ENCODE assay signal across 18 cellular contexts in the genomic region with DNA sequence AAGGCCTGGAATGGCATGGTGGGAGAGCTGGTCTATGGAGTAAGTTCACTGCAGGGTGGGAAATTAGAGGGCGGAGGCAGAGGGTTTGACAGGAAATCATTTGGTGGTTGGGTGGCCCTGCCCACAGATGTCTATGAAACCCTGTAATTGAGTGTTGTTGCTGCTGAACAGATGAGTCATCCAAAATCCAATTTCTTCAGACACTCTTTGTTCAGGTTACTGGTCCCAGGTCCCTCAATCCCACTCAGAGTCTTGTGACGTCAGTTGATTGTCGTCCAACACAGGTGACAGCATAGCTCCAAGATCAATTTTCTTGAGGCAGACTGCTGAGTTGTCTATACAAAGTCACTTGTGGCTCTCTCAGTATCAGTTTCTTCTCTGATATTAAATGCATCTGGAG.
"Had no signal": no experiment of that assay in that cellular context is flagged by ENCODE, and none has a peak within 500 bp of the region (broad histone marks: within the 10 kb centered on the region; RNA-seq: fewer than 3 reads in every experiment).

No MANE protein-coding gene starts in this region.

- H3K27me3 ChIP-seq: gastroesophageal sphincter had no signal

- H3K9ac ChIP-seq: parathyroid adenoma had no signal

- ATAC-seq: activated CD8-positive, alpha-beta T cell treated with anti-CD3 and anti-CD28 coated beads, Interleukin-2, amount 10 ng/mL, durations not matched to agents 7 days and 5 days; gastroesophageal sphincter; heart right ventricle; left lobe of liver; naive thymus-derived CD4-positive, alpha-beta T cell; stimulated activated effector memory CD8-positive, alpha-beta T cell treated with anti-CD3 and anti-CD28 coated beads, Interleukin-12 subunit alpha, Interleukin-12 subunit beta, amount 100 ng/mL, for 72 hours had no signal

- H3K36me3 ChIP-seq: gastroesophageal sphincter, heart right ventricle had no signal

- DNase-seq: activated CD4-positive, alpha-beta T cell treated with anti-CD3 and anti-CD28 coated beads, Interleukin-2, amount 10 ng/mL, durations not matched to agents 24 days and 14 days; activated CD4-positive, CD25-positive, alpha-beta regulatory T cell; activated CD8-positive, alpha-beta memory T cell treated with anti-CD3 and anti-CD28 coated beads, Interleukin-2, amount 50 U/mL, for 4 hours; activated CD8-positive, alpha-beta T cell treated with anti-CD3 and anti-CD28 coated beads, Interleukin-2, amount 10 ng/mL, durations not matched to agents 7 days and 5 days; activated gamma-delta T cell treated with Interleukin-2 at 50 U/mL for 16 hours; activated T-cell treated with anti-CD3 and anti-CD28 coated beads, Interleukin-2, amount 50 U/mL, for 48 hours; amniotic stem cell; cortex of kidney; effector CD4-positive, alpha-beta T cell; heart right ventricle; naive thymus-derived CD4-positive, alpha-beta T cell; stimulated activated CD4-positive, alpha-beta T cell treated with anti-CD3 and anti-CD28 coated beads, Interleukin-12 subunit alpha, Interleukin-12 subunit beta, amount 100 ng/mL, for 4 hours; stimulated activated CD4-positive, alpha-beta T cell treated with anti-CD3 and anti-CD28 coated beads, Interleukin-2, amount 100 ng/mL, for 24 hours; T-helper 2 cell had no signal

- H3K9me3 ChIP-seq: gastroesophageal sphincter, heart right ventricle had no signal

- H3K4me1 ChIP-seq: gastroesophageal sphincter, heart right ventricle, parathyroid adenoma had no signal

- H3K27ac ChIP-seq: gastroesophageal sphincter, heart right ventricle, parathyroid adenoma had no signal

- H3K4me3 ChIP-seq: gastroesophageal sphincter, heart right ventricle had no signal

- H3K79me2 ChIP-seq: parathyroid adenoma had no signal

- H2AFZ ChIP-seq: parathyroid adenoma had no signal
